ENCODE assay signal across 8 cellular contexts in the genomic region with DNA sequence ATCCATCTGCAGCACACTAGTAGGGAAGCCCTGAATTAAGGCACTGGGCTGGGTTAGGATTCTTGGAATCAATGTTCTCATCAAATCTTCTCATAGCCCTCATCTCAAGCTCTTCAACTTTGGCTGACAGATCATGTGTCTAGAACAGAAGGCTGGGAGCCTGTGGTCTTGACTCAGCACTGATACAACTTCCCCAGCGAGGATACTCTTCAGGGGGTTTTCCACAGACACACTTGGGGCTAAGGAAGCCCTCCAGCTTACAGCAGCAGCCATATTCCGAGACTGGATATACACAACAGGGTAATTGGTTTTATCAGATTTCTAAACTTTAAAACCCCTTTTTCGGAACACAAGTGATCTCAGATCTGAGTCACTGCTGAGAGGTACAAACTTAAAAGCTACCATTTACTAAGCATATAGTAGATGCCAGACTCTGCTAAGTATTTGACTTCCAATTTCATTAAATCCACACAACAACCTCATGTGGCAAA. TPM values are rescaled to one million over a fixed set of nuclear protein-coding genes. Genes with fewer than 3 reads are reported as not detected.
A peak's percentile ranks its signal among the peaks of the same experiment; 100 is the strongest.
DNase-seq lines count a peak whose midpoint lies in the region; ATAC-seq and TF ChIP-seq lines count a peak whose summit lies in the region.

No MANE protein-coding gene starts in this region.

- ATAC-seq in natural killer cell: peak; percentile 9 to 22 (median 13)
- no peak for ATAC-seq in HG03520 (IDR thresholded peaks at IDR 0.05; ENCODE audit: unreplicated experiment)

- no peaks in the 10 kb centered on the region for H3K9me3 Mint-ChIP-seq in natural killer cell

- no peaks in the 10 kb centered on the region for H3K36me3 Mint-ChIP-seq in natural killer cell

- peak; percentile 45 for DNase-seq in AG08396 (ENCODE audit: low spot score)
- peak; percentile 84 for DNase-seq in M059J (ENCODE audit: low read depth)
- peak; percentile 27 for DNase-seq in activated gamma-delta T cell treated with anti-CD3 and anti-CD28 coated beads, Interleukin-2, amount 50 U/mL, for 16 hours (ENCODE audit: low read depth)
- peak; percentile 26 for DNase-seq in natural killer cell
- DNase-seq in GOT3 (lab: John Stamatoyannopoulos, UW): no peak
- no peak for DNase-seq in KG1 (lab: John Stamatoyannopoulos, UW)
- DNase-seq in NCI-H446 treated with DMSO at 0.1 percent for 48 hours (lab: John Stamatoyannopoulos, UW): no peak

- H3K27me3 Mint-ChIP-seq in natural killer cell (ENCODE audit: low read depth in 2 of 2): peaks cover 2 to 5% of the 10 kb centered on the region in 2 donors

- no peak for TF ChIP-seq CTCF in natural killer cell (IDR thresholded peaks at IDR 0.05)

- intact Hi-C loops in natural killer cell (cut with micrococcal nuclease): loop anchor here (2.0 kb wide), 1 partner anchor 33 kb away; no protein-coding TSS in a partner anchor

- peaks cover 55 to 60% of the 10 kb centered on the region in 2 donors for H3K4me1 Mint-ChIP-seq in natural killer cell

- H3K27ac Mint-ChIP-seq in natural killer cell: peak overlapping the region; percentile 84 to 86

- H3K4me3 Mint-ChIP-seq in natural killer cell: peak overlapping the region; percentile 76

RNA-seq across cellular contexts. Expression of a gene that starts 3.5 kb away (rescaled TPM):
- total RNA-seq in M059J (2014; rRNA removed; shearing (Covaris generic)): 18.3 and 30.4 TPM in 2 replicates
- 10 to 100 TPM; 54.2 to 82.6 (median 58.7) TPM for total RNA-seq in natural killer cell

RNA-seq across cellular contexts. Expression of a gene that starts 37.7 kb away (rescaled TPM):
- 585 and 680 TPM in 2 replicates for total RNA-seq in M059J (2014; rRNA removed; shearing (Covaris generic))
- 100 to 1,000 TPM; 326 to 375 (median 366) TPM for total RNA-seq in natural killer cell

Comparison
In these comparisons a context has a peak if more than half of its experiments do, and no peak if none do; other contexts are left out.
1. DNase-seq: peak in AG08396 (single experiment), M059J (single experiment), activated gamma-delta T cell treated with anti-CD3 and anti-CD28 coated beads, Interleukin-2, amount 50 U/mL, for 16 hours (single experiment) and natural killer cell (single experiment); none in GOT3 (single experiment), KG1 (single experiment) and NCI-H446 treated with DMSO at 0.1 percent for 48 hours (single experiment).